Comparison of ENCODE assay signal across 10 cellular contexts in the genomic region with DNA sequence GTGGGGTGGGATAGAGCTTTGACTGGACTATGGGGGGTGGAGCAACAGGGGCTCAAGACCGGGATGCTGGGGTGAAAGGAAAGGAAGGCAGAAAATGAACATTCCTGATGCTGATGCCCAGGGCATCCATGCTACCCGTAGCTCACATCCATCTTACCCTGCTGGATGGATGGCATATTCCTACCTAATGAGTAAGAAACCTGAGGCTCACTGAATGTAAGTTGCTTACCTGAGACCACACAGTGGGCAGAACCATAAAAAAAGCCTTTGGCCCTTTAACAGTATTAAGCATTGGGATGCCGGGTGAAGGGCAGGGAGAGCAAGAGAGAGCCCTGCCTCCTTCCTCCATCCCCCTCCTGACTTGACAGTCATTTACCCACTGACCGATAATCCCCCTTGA.
"Had no signal": no experiment of that assay in that cellular context is flagged by ENCODE, and none has a peak within 500 bp of the region (broad histone marks: within the 10 kb centered on the region; RNA-seq: fewer than 3 reads in every experiment).

No MANE protein-coding gene starts in this region.

- DNase-seq: activated CD4-positive, alpha-beta T cell treated with anti-CD3 and anti-CD28 coated beads for 48 hours; activated CD8-positive, alpha-beta memory T cell treated with anti-CD3 and anti-CD28 coated beads, Interleukin-2, amount 50 U/mL, for 48 hours; activated CD8-positive, alpha-beta T cell treated with anti-CD3 and anti-CD28 coated beads for 36 hours; activated naive CD8-positive, alpha-beta T cell treated with anti-CD3 and anti-CD28 coated beads, Interleukin-2, amount 10 ng/mL, durations not matched to agents 7 days and 5 days; activated T-cell treated with anti-CD3 and anti-CD28 coated beads, Interleukin-2, amount 50 U/mL, for 72 hours; anterior cingulate cortex; stimulated activated CD4-positive, alpha-beta T cell treated with anti-CD3 and anti-CD28 coated beads, Interleukin-2, amount 100 ng/mL, for 24 hours had no signal

- H3K79me2 ChIP-seq: hepatocyte had no signal

- H3K9me3 ChIP-seq: ovary had no signal

- H3K27me3 ChIP-seq: hepatocyte, left lung, ovary had no signal

- H3K4me3 ChIP-seq: hepatocyte, left lung, ovary had no signal

- H3K36me3 ChIP-seq: left lung, ovary had no signal

- H3K27ac Mint-ChIP-seq: activated CD8-positive, alpha-beta T cell treated with anti-CD3 and anti-CD28 coated beads for 36 hours; activated naive CD8-positive, alpha-beta T cell treated with anti-CD3 and anti-CD28 coated beads, Interleukin-2, amount 10 ng/mL, durations not matched to agents 7 days and 5 days; activated T-cell treated with anti-CD3 and anti-CD28 coated beads, Interleukin-2, amount 50 U/mL, for 72 hours had no signal

- H3K4me1 Mint-ChIP-seq: activated naive CD8-positive, alpha-beta T cell treated with anti-CD3 and anti-CD28 coated beads, Interleukin-2, amount 10 ng/mL, durations not matched to agents 7 days and 5 days had no signal

- H3K4me3 Mint-ChIP-seq: activated CD8-positive, alpha-beta T cell treated with anti-CD3 and anti-CD28 coated beads for 36 hours; activated naive CD8-positive, alpha-beta T cell treated with anti-CD3 and anti-CD28 coated beads, Interleukin-2, amount 10 ng/mL, durations not matched to agents 7 days and 5 days; activated T-cell treated with anti-CD3 and anti-CD28 coated beads, Interleukin-2, amount 50 U/mL, for 72 hours had no signal

- H3K36me3 Mint-ChIP-seq: activated naive CD8-positive, alpha-beta T cell treated with anti-CD3 and anti-CD28 coated beads, Interleukin-2, amount 10 ng/mL, durations not matched to agents 7 days and 5 days had no signal

- H3K27ac ChIP-seq: hepatocyte, left lung, ovary had no signal

- H3K4me2 ChIP-seq: hepatocyte had no signal

- H3K4me1 ChIP-seq: left lung had no signal

- H2AFZ ChIP-seq: hepatocyte had no signal
